Comparison of ENCODE assay signal across 9 cellular contexts in the genomic region with DNA sequence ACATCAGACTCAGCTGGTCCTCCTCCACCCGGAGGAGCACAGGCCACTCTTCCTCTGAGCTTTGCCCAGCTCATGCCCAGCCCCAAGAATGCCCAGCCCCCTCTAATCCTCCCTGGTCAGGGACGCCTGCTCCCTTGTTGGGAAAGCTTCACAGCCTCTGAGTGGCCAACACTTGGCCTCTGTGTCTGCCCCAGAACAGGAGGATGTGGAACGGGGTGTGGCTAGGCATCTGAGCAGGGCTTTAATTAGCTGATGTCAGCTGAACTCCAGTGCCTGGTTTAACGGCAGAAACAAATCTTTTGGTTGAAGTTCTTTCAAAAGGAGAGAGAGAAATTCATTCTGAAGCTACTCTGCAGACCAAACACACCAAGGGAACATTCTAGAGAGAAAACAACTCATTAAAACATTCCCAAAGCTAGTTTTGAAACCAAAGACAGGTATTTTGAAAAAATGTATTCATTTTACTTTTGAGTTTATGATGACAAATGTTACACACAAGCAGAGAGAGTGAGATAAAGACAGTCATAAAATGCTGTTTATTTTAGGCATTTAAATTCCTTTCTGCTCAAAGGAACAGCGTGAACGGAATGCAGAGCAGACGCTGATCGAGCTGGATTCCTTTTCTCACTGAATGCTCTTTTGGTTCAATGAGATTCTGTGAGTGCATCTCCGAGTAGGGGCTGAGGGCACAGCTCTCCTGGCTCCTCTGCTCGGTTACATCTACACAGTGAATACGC.
DNase-seq lines count a peak whose midpoint lies in the region; ATAC-seq and TF ChIP-seq lines count a peak whose summit lies in the region.
"Had no signal": no experiment of that assay in that cellular context is flagged by ENCODE, and none has a peak within 500 bp of the region (broad histone marks: within the 10 kb centered on the region; RNA-seq: fewer than 3 reads in every experiment).

No MANE protein-coding gene starts in this region.

- no peaks in the 10 kb centered on the region for H3K27me3 Mint-ChIP-seq in natural killer cell treated with Interleukin-12 subunit alpha and Interleukin-12 subunit beta and Interleukin-15 and Interleukin-18, amount 100 ng/mL, for 72 hours

- H3K4me3 Mint-ChIP-seq in natural killer cell treated with Interleukin-12 subunit alpha and Interleukin-12 subunit beta and Interleukin-15 and Interleukin-18, amount 100 ng/mL, for 72 hours, result no peak overlapping the region

- no peaks in the 10 kb centered on the region for H3K4me1 Mint-ChIP-seq in natural killer cell treated with Interleukin-12 subunit alpha and Interleukin-12 subunit beta and Interleukin-15 and Interleukin-18, amount 100 ng/mL, for 72 hours (ENCODE audit: low read depth in 2 of 2)

- no peaks in the 10 kb centered on the region for H3K9me3 ChIP-seq in effector memory CD4-positive, alpha-beta T cell (ENCODE audit: control insufficient read depth, low read length)

- no peaks in the 10 kb centered on the region for H3K9me3 Mint-ChIP-seq in natural killer cell treated with Interleukin-12 subunit alpha and Interleukin-12 subunit beta and Interleukin-15 and Interleukin-18, amount 100 ng/mL, for 72 hours

- peak overlapping the region; percentile 68 for H3K27ac ChIP-seq in KMS-11
- no peak overlapping the region for H3K27ac ChIP-seq in effector memory CD4-positive, alpha-beta T cell (ENCODE audit: insufficient read depth, low read length, poor library complexity, severe bottlenecking)

- no peak overlapping the region for H3K27ac Mint-ChIP-seq in natural killer cell treated with Interleukin-12 subunit alpha and Interleukin-12 subunit beta and Interleukin-15 and Interleukin-18, amount 100 ng/mL, for 72 hours

- H4K20me1 ChIP-seq in KMS-11 (ENCODE audit: insufficient read depth), result no peaks in the 10 kb centered on the region

- peaks cover 33% of the 10 kb centered on the region for H3K4me1 ChIP-seq in KMS-11 (ENCODE audit: low read depth, poor library complexity, severe bottlenecking)
- H3K4me1 ChIP-seq in effector memory CD4-positive, alpha-beta T cell (ENCODE audit: control insufficient read depth, insufficient read depth, low read length, poor library complexity, severe bottlenecking), result peaks cover 6% of the 10 kb centered on the region

- H3K4me3 ChIP-seq in KMS-11 (IDR thresholded peaks at IDR 0.05; ENCODE audit: insufficient read depth, low read depth, low read length), result peak overlapping the region; percentile 47
- H3K4me3 ChIP-seq in effector memory CD4-positive, alpha-beta T cell (ENCODE audit: insufficient read depth, low read depth, low read length, poor library complexity, severe bottlenecking), result no peak overlapping the region

- H3K4me2 ChIP-seq in KMS-11, result peak overlapping the region; percentile 49

- no peak for TF ChIP-seq CTCF in KMS-11 (conservative IDR thresholded peaks at IDR 0.05; ENCODE audit: low read depth, low read length)

- H3K36me3 Mint-ChIP-seq in natural killer cell treated with Interleukin-12 subunit alpha and Interleukin-12 subunit beta and Interleukin-15 and Interleukin-18, amount 100 ng/mL, for 72 hours, result no peaks in the 10 kb centered on the region

- no peaks in the 10 kb centered on the region for H3K36me3 ChIP-seq in KMS-11 (ENCODE audit: insufficient read depth)
- H3K36me3 ChIP-seq in effector memory CD4-positive, alpha-beta T cell (ENCODE audit: control insufficient read depth, insufficient read depth, low read length), result no peaks in the 10 kb centered on the region

- ATAC-seq in natural killer cell treated with Interleukin-12 subunit alpha and Interleukin-12 subunit beta and Interleukin-15 and Interleukin-18, amount 100 ng/mL, for 72 hours, result no peak
- no peak for ATAC-seq in GM21360 (IDR thresholded peaks at IDR 0.05; ENCODE audit: unreplicated experiment)

- H3K79me2 ChIP-seq in KMS-11 (ENCODE audit: insufficient read depth, low read depth), result no peaks in the 10 kb centered on the region

- DNase-seq in anterior cingulate cortex (lab: John Stamatoyannopoulos, UW) (peak in 42 of 58 donors; percentile 8 to 78 (median 45)), left kidney (ENCODE audit: low read depth, low spot score) (peak; percentile 56), stromal cell of bone marrow (ENCODE audit: low read depth) (peak; percentile 17), NCI-H146 treated with DMSO at 0.1 percent for 48 hours (lab: John Stamatoyannopoulos, UW; ENCODE audit: unreplicated experiment) (no peak)
- no peak for DNase-seq in natural killer cell treated with Interleukin-12 subunit alpha and Interleukin-12 subunit beta and Interleukin-15 and Interleukin-18, amount 100 ng/mL, for 72 hours (ENCODE audit: low spot score)
- no peak for DNase-seq in effector memory CD4-positive, alpha-beta T cell
- DNase-seq: occipital lobe had no signal

- H3K9ac ChIP-seq in KMS-11, result peak overlapping the region; percentile 21; the same call in 1 of the 2 replicates

- peak overlapping the region; percentile 44 for H2AFZ ChIP-seq in KMS-11 (ENCODE audit: low read depth)

- no peaks in the 10 kb centered on the region for H3K27me3 ChIP-seq in KMS-11 (ENCODE audit: insufficient read depth, low read depth)
- H3K27me3 ChIP-seq in effector memory CD4-positive, alpha-beta T cell (replicated peaks; ENCODE audit: control insufficient read depth, insufficient read depth, low read length, poor library complexity, severe bottlenecking), result no peaks in the 10 kb centered on the region

Comparison
In these comparisons a context has a peak if more than half of its experiments do, and no peak if none do; other contexts are left out.
1. DNase-seq: peak in anterior cingulate cortex (42 of 58), left kidney (single experiment) and stromal cell of bone marrow (single experiment); none in natural killer cell treated with Interleukin-12 subunit alpha and Interleukin-12 subunit beta and Interleukin-15 and Interleukin-18, amount 100 ng/mL, for 72 hours (single experiment), NCI-H146 treated with DMSO at 0.1 percent for 48 hours (single experiment) and effector memory CD4-positive, alpha-beta T cell (0 of 3).